26 cellular contexts compared by ENCODE assay signal in the genomic region with DNA sequence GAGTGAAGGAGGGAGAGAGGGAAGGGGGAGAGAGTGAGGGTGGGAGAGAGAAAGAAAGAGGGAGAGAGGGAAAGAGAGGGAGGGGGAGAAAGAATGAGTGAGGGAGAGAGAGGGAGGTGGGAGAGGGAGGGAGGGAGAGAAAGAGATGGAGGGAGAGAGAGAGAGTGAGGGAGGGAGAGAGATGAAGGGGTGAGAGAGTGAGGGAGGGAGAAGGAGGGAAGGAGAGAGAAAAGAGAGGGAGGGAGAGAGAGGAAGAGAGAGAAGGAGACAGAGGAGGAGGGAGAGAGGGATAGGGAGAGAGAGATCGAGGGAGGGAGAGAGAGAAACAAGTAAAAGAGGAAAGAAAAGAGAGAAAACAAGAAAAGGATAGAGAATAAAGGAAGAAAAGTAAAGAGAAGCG.
DNase-seq lines count a peak whose midpoint lies in the region; ATAC-seq, FAIRE-seq and TF ChIP-seq lines count a peak whose summit lies in the region.
"Had no signal": no experiment of that assay in that cellular context is flagged by ENCODE, and none has a peak within 500 bp of the region (broad histone marks: within the 10 kb centered on the region; RNA-seq: fewer than 3 reads in every experiment).

No MANE protein-coding gene starts in this region.

- no peak overlapping the region for H3K9ac ChIP-seq in HepG2 (ENCODE audit: insufficient read depth, low read depth, low read length)
- H3K9ac ChIP-seq: BLaER1 had no signal

- H2AFZ ChIP-seq in HepG2 (ENCODE audit: low read length) = no peak overlapping the region

- no peaks in the 10 kb centered on the region; the same call in 1 of the 2 replicates for H3K27me3 Mint-ChIP-seq in WTC11 (ENCODE audit: low read depth)
- H3K27me3 Mint-ChIP-seq: CD4-positive, CD25-positive, alpha-beta regulatory T cell; CD8-positive, alpha-beta memory T cell had no signal

- H3K9me3 Mint-ChIP-seq in WTC11 = peaks cover 19% of the 10 kb centered on the region

- no peak overlapping the region for H3K27ac Mint-ChIP-seq in WTC11
- H3K27ac Mint-ChIP-seq: CD14-positive monocyte; CD4-positive, alpha-beta memory T cell; CD4-positive, CD25-positive, alpha-beta regulatory T cell had no signal

- FAIRE-seq in HepG2 (lab: Jason Lieb, UNC) = no peak
- FAIRE-seq: A204.1, GM12878, GM12892, GM18507 had no signal

- no peak for DNase-seq in HepG2 (ENCODE audit: low spot score)
- DNase-seq in right lobe of liver = no peak
- DNase-seq in WTC11 (ENCODE audit: low spot score) = no peak
- DNase-seq in effector memory CD4-positive, alpha-beta T cell = no peak
- no peak for DNase-seq in NCI-H1930 (lab: John Stamatoyannopoulos, UW)
- DNase-seq: 8988T; ACHN; BE2C; C1 segment of cervical spinal cord; CD4-positive, alpha-beta memory T cell; CD4-positive, CD25-positive, alpha-beta regulatory T cell; CD8-positive, alpha-beta memory T cell; COR-L47; DMS 273 treated with DMSO at 0.1 percent for 48 hours; DMS153; DMS53; DMS79; DND-41; EL; GDM1 had no signal

- no peaks in the 10 kb centered on the region for H4K20me1 ChIP-seq in HepG2 (ENCODE audit: insufficient read depth, low read length)
- H4K20me1 ChIP-seq: BLaER1 had no signal

- no peaks in the 10 kb centered on the region for H3K4me1 ChIP-seq in HepG2 (ENCODE audit: insufficient read depth, low read length)
- H3K4me1 ChIP-seq in right lobe of liver = no peaks in the 10 kb centered on the region
- H3K4me1 ChIP-seq in effector memory CD4-positive, alpha-beta T cell (ENCODE audit: control insufficient read depth, insufficient read depth, low read length, poor library complexity, severe bottlenecking) = no peaks in the 10 kb centered on the region
- H3K4me1 ChIP-seq: BE2C, BLaER1 had no signal

- H3K27ac ChIP-seq in HepG2 (ENCODE audit: extremely low read length, insufficient read depth, low read length) = no peak overlapping the region
- H3K27ac ChIP-seq in right lobe of liver = no peak overlapping the region
- H3K27ac ChIP-seq in effector memory CD4-positive, alpha-beta T cell (ENCODE audit: insufficient read depth, low read length, poor library complexity, severe bottlenecking) = no peak overlapping the region
- H3K27ac ChIP-seq: BLaER1 had no signal

- no peak overlapping the region for H3K4me2 ChIP-seq in HepG2 (ENCODE audit: low read depth, low read length)
- H3K4me2 ChIP-seq: BLaER1 had no signal

- H3K36me3 ChIP-seq in HepG2 (replicated peaks in 1 of 2; ENCODE audit: control insufficient read depth in 1 of 2, insufficient read depth in 2 of 2, low read length in 2 of 2) (no peaks in the 10 kb centered on the region), right lobe of liver (no peaks in the 10 kb centered on the region)
- H3K36me3 ChIP-seq in effector memory CD4-positive, alpha-beta T cell (ENCODE audit: control insufficient read depth, insufficient read depth, low read length) = no peaks in the 10 kb centered on the region
- H3K36me3 ChIP-seq: BE2C, BLaER1 had no signal

- peaks cover 45% of the 10 kb centered on the region for H3K4me1 Mint-ChIP-seq in WTC11
- H3K4me1 Mint-ChIP-seq: CD14-positive monocyte; CD4-positive, alpha-beta memory T cell; CD4-positive, CD25-positive, alpha-beta regulatory T cell; CD8-positive, alpha-beta memory T cell had no signal

- no TSS peak for BruUV-seq in HepG2 (replicated peaks; lab: Mats Ljungman, UMichigan)

- no peak for TF ChIP-seq POLR2A in HepG2 (IDR thresholded peaks at IDR 0.05; ENCODE audit: insufficient read depth in 1 of 2, low read depth in 2 of 2, low read length in 2 of 2)
- TF ChIP-seq POLR2A in right lobe of liver (IDR thresholded peaks at IDR 0.05) = no peak

- no peaks in the 10 kb centered on the region for H3K79me2 ChIP-seq in HepG2 (ENCODE audit: insufficient read depth, low read length)

- no peak for TF ChIP-seq CTCF in HepG2 (CRISPR knock-in tag; IDR thresholded peaks at IDR 0.05)
- no peak for TF ChIP-seq CTCF in right lobe of liver (IDR thresholded peaks at IDR 0.05)
- no peak for TF ChIP-seq CTCF in WTC11 (IDR thresholded peaks at IDR 0.05)

- 12% methylated on average over 2 of the region's 2 CpGs for WGBS in HepG2 (ENCODE audit: low lambda C conversion rate)
- 17% methylated on average over 1 of the region's 2 CpGs for WGBS in right lobe of liver (ENCODE audit: insufficient coverage, low coverage, low lambda C conversion rate, missing lambda C conversion rate)

- CTCF ChIA-PET in HepG2 (lab: Yijun Ruan, JAX; ENCODE audit: low intra/inter-chr PET ratio, low total read pairs) = no interaction called here
- CTCF ChIA-PET in WTC11 (lab: Charles Lee) = no interaction called here

- H3K27me3 ChIP-seq in HepG2 (ENCODE audit: control insufficient read depth in 1 of 2, insufficient read depth in 2 of 2, low read length in 2 of 2) (no peaks in the 10 kb centered on the region; a peak in 1 of 5 replicates), right lobe of liver (no peaks in the 10 kb centered on the region)
- H3K27me3 ChIP-seq in effector memory CD4-positive, alpha-beta T cell (replicated peaks; ENCODE audit: control insufficient read depth, insufficient read depth, low read length, poor library complexity, severe bottlenecking) = no peaks in the 10 kb centered on the region
- H3K27me3 ChIP-seq: BE2C, BLaER1 had no signal

- ATAC-seq in HepG2 (no peak), right lobe of liver (no peak), WTC11 (no peak)
- ATAC-seq: GM12878 had no signal

- no peaks in the 10 kb centered on the region for H3K9me3 ChIP-seq in HepG2 (ENCODE audit: low read length)
- H3K9me3 ChIP-seq in right lobe of liver = no peaks in the 10 kb centered on the region
- H3K9me3 ChIP-seq in effector memory CD4-positive, alpha-beta T cell (ENCODE audit: control insufficient read depth, low read length) = no peaks in the 10 kb centered on the region
- H3K9me3 ChIP-seq: BE2C had no signal

- no peak for TF ChIP-seq RAD21 in HepG2 (CRISPR knock-in tag; IDR thresholded peaks at IDR 0.05)

- H3K4me3 Mint-ChIP-seq in WTC11 = no peak overlapping the region
- H3K4me3 Mint-ChIP-seq: CD14-positive monocyte; CD4-positive, alpha-beta memory T cell; CD4-positive, CD25-positive, alpha-beta regulatory T cell; CD8-positive, alpha-beta memory T cell had no signal

- H3K4me3 ChIP-seq in HepG2 (replicated peaks in 1 of 3; ENCODE audit: insufficient read depth in 1 of 3, low read depth in 2 of 3, low read length in 3 of 3) (no peak overlapping the region), right lobe of liver (no peak overlapping the region)
- H3K4me3 ChIP-seq in effector memory CD4-positive, alpha-beta T cell (ENCODE audit: insufficient read depth, low read depth, low read length, poor library complexity, severe bottlenecking) = no peak overlapping the region
- H3K4me3 ChIP-seq: BLaER1, GM12878 had no signal

- POLR2A ChIA-PET in HepG2 (lab: Yijun Ruan, JAX) (no interaction called here), WTC11 (lab: Charles Lee) (no interaction called here)

- H3K36me3 Mint-ChIP-seq in WTC11 = peaks cover 19% of the 10 kb centered on the region
- H3K36me3 Mint-ChIP-seq: CD14-positive monocyte; CD4-positive, alpha-beta memory T cell; CD4-positive, CD25-positive, alpha-beta regulatory T cell; CD8-positive, alpha-beta memory T cell had no signal

- in situ Hi-C loops in HepG2 (cut with HindIII; ENCODE audit: extremely low pct_ligation_motif_present, low pct_unique_long_range_greater_than_20kb) = no loop called here

- intact Hi-C loops in HepG2 (cut with micrococcal nuclease; ENCODE audit: unreplicated experiment) = no loop called here
- intact Hi-C loops in right lobe of liver (cut with DNase I) = no loop called here

- TF ChIP-seq EP300 in HepG2 (IDR thresholded peaks at IDR 0.05; ENCODE audit: low read depth in 2 of 2, low read length in 2 of 2) (no peak), HepG2 (CRISPR knock-in tag; IDR thresholded peaks at IDR 0.05; ENCODE audit: borderline replicate concordance) (no peak)

TF ChIP-seq in HepG2, 621 proteins besides CTCF, POLR2A, EP300 and RAD21 (continues in another document):
- TF ChIP-seq ZSCAN9 (CRISPR knock-in tag; IDR thresholded peaks at IDR 0.05; ENCODE audit: borderline replicate concordance) (no peak), FOSL2 (CRISPR knock-in tag; IDR thresholded peaks at IDR 0.05) (no peak), FOXK2 (IDR thresholded peaks at IDR 0.05) (peak; percentile 3; the same call in 1 of the 2 replicates), RFXANK (CRISPR knock-in tag; IDR thresholded peaks at IDR 0.05) (no peak), ERF (CRISPR knock-in tag; IDR thresholded peaks at IDR 0.05) (no peak), TBL1XR1 (IDR thresholded peaks at IDR 0.05; ENCODE audit: borderline replicate concordance, low read length, partially characterized antibody) (no peak), PCBP2 (optimal IDR thresholded peaks at IDR 0.05; ENCODE audit: low read depth, low read length, poor library complexity, severe bottlenecking) (peak; percentile 92)

TF ChIP-seq in WTC11, 78 proteins besides CTCF, POLR2A, EP300 and RAD21:
- no peak for TF ChIP-seq SMAD4 (CRISPR knock-in tag; IDR thresholded peaks at IDR 0.05)
- TF ChIP-seq, protein P1, sequence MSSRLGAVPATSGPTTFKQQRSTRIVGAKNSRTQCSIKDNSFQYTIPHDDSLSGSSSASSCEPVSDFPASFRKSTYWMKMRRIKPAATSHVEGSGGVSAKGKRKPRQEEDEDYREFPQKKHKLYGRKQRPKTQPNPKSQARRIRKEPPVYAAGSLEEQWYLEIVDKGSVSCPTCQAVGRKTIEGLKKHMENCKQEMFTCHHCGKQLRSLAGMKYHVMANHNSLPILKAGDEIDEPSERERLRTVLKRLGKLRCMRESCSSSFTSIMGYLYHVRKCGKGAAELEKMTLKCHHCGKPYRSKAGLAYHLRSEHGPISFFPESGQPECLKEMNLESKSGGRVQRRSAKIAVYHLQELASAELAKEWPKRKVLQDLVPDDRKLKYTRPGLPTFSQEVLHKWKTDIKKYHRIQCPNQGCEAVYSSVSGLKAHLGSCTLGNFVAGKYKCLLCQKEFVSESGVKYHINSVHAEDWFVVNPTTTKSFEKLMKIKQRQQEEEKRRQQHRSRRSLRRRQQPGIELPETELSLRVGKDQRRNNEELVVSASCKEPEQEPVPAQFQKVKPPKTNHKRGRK (CRISPR knock-in tag; IDR thresholded peaks at IDR 0.05; ENCODE audit: borderline replicate concordance) = 0 out of 2 replicates have a peak, but pooled peaks have one; percentile 72
- no peak for TF ChIP-seq NR1H2 (CRISPR knock-in tag; IDR thresholded peaks at IDR 0.05)
